In the genomic region with DNA sequence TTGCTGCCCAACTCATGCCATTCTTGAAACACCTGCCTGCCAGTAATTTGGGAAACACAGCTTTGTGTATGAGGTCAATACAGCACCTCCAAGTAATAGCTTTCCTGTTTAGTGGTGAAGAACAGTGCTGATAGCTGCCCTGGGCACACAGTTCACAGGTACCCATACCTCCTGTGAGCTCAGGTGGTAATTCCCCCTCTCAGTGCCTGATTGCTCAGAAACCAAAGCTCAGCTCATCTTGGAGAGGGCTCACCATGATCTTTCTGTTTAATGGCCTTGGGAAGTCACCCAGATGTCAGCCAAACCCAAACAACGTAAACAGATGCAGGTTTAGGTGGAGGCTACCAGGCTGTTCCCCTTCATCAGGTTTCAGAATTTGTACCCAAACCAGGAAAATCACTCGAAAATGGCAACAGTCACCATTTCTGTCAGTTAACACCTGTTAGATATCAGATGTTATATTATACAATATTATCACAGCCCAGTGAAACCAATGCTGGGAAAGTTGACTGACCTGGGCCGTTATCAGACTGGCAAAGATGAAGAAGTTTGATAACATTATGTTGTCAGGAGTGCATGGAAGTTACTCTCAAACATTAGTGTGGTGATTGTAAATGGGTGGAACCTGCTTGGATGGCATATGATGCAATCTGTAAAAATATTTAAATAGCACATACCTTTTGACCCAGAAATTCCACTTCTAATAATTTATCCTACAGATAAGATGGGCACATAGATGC, we compare ENCODE assay signal across 22 cellular contexts. TPM values are rescaled to one million over a fixed set of nuclear protein-coding genes. Genes with fewer than 3 reads are reported as not detected.
A peak's percentile ranks its signal among the peaks of the same experiment; 100 is the strongest.
DNase-seq lines count a peak whose midpoint lies in the region; ATAC-seq, FAIRE-seq and TF ChIP-seq lines count a peak whose summit lies in the region.
"Had no signal": no experiment of that assay in that cellular context is flagged by ENCODE, and none has a peak within 500 bp of the region (broad histone marks: within the 10 kb centered on the region; RNA-seq: fewer than 3 reads in every experiment).

No MANE protein-coding gene starts in this region.

- no peak for TF ChIP-seq EP300 in HepG2 (IDR thresholded peaks at IDR 0.05; ENCODE audit: low read depth in 2 of 2, low read length in 2 of 2)
- TF ChIP-seq EP300 in HepG2 (CRISPR knock-in tag; IDR thresholded peaks at IDR 0.05; ENCODE audit: borderline replicate concordance), result no peak

- no peak overlapping the region for H3K27ac Mint-ChIP-seq in MCF 10A (ENCODE audit: low read depth, unreplicated experiment)
- H3K27ac Mint-ChIP-seq: CD4-positive, alpha-beta memory T cell; IgD-negative memory B cell had no signal

- H3K9me3 ChIP-seq in HepG2 (ENCODE audit: low read length) (no peaks in the 10 kb centered on the region), right lobe of liver (no peaks in the 10 kb centered on the region), PC-9 (ENCODE audit: insufficient read depth, low read depth) (no peaks in the 10 kb centered on the region), mucosa of descending colon (no peaks in the 10 kb centered on the region)
- no peaks in the 10 kb centered on the region for H3K9me3 ChIP-seq in effector memory CD4-positive, alpha-beta T cell (ENCODE audit: control insufficient read depth, low read length)
- H3K9me3 ChIP-seq: BE2C, HAP-1 had no signal

- no peak overlapping the region for H3K9ac ChIP-seq in HepG2 (ENCODE audit: insufficient read depth, low read depth, low read length)

- TF ChIP-seq POLR2A in HepG2 (IDR thresholded peaks at IDR 0.05; ENCODE audit: insufficient read depth in 1 of 2, low read depth in 2 of 2, low read length in 2 of 2) (no peak), right lobe of liver (IDR thresholded peaks at IDR 0.05) (no peak)

- no peak overlapping the region for H3K4me3 ChIP-seq in HepG2 (replicated peaks in 1 of 3; ENCODE audit: insufficient read depth in 1 of 3, low read depth in 2 of 3, low read length in 3 of 3)
- H3K4me3 ChIP-seq in right lobe of liver, result no peak overlapping the region
- H3K4me3 ChIP-seq in PC-9, result no peak overlapping the region
- no peak overlapping the region for H3K4me3 ChIP-seq in mucosa of descending colon
- no peak overlapping the region for H3K4me3 ChIP-seq in effector memory CD4-positive, alpha-beta T cell (ENCODE audit: insufficient read depth, low read depth, low read length, poor library complexity, severe bottlenecking)
- H3K4me3 ChIP-seq: HAP-1 had no signal

- H3K4me1 ChIP-seq in HepG2 (ENCODE audit: insufficient read depth, low read length) (peaks cover 10% of the 10 kb centered on the region), right lobe of liver (peaks cover 0 to 2% (median 0%) of the 10 kb centered on the region in 4 donors), PC-9 (replicated peaks; ENCODE audit: insufficient read depth) (peaks cover 13% of the 10 kb centered on the region), mucosa of descending colon (ENCODE audit: low read depth) (no peaks in the 10 kb centered on the region)
- no peaks in the 10 kb centered on the region for H3K4me1 ChIP-seq in effector memory CD4-positive, alpha-beta T cell (ENCODE audit: control insufficient read depth, insufficient read depth, low read length, poor library complexity, severe bottlenecking)
- H3K4me1 ChIP-seq: BE2C, HAP-1 had no signal

- H3K4me3 Mint-ChIP-seq in MCF 10A (ENCODE audit: unreplicated experiment), result no peak overlapping the region
- H3K4me3 Mint-ChIP-seq: CD4-positive, alpha-beta memory T cell; IgD-negative memory B cell had no signal

- no peak for FAIRE-seq in HepG2 (lab: Jason Lieb, UNC)
- FAIRE-seq: A204.1, D721Med, G401.6, GM12891, H1 had no signal

- H3K27me3 ChIP-seq in HepG2 (ENCODE audit: control insufficient read depth in 1 of 2, insufficient read depth in 2 of 2, low read length in 2 of 2) (no peaks in the 10 kb centered on the region), right lobe of liver (no peaks in the 10 kb centered on the region), PC-9 (ENCODE audit: insufficient read depth, low read depth) (no peaks in the 10 kb centered on the region)
- H3K27me3 ChIP-seq in effector memory CD4-positive, alpha-beta T cell (replicated peaks; ENCODE audit: control insufficient read depth, insufficient read depth, low read length, poor library complexity, severe bottlenecking), result no peaks in the 10 kb centered on the region
- H3K27me3 ChIP-seq: BE2C had no signal

- in situ Hi-C loops in HepG2 (cut with HindIII; ENCODE audit: extremely low pct_ligation_motif_present, low pct_unique_long_range_greater_than_20kb), result no loop called here

- intact Hi-C loops in HepG2 (cut with micrococcal nuclease; ENCODE audit: unreplicated experiment), result no loop called here
- intact Hi-C loops in right lobe of liver (cut with DNase I), result no loop called here
- intact Hi-C loops in PC-9 (cut with micrococcal nuclease; ENCODE audit: unreplicated experiment), result no loop called here
- intact Hi-C loops in mucosa of descending colon (cut with DNase I, micrococcal nuclease), result no loop called here
- intact Hi-C loops in head of caudate nucleus (cut with DNase I), result no loop called here
- intact Hi-C loops in MCF 10A (cut with micrococcal nuclease), result no loop called here

- TF ChIP-seq CTCF in HepG2 (CRISPR knock-in tag; IDR thresholded peaks at IDR 0.05), result no peak
- TF ChIP-seq CTCF in right lobe of liver (IDR thresholded peaks at IDR 0.05), result no peak
- no peak for TF ChIP-seq CTCF in PC-9 (conservative IDR thresholded peaks at IDR 0.05)
- TF ChIP-seq CTCF in mucosa of descending colon (IDR thresholded peaks at IDR 0.05), result no peak
- TF ChIP-seq CTCF in MCF 10A (IDR thresholded peaks at IDR 0.05; ENCODE audit: unreplicated experiment), result no peak

- TF ChIP-seq RAD21 in HepG2 (CRISPR knock-in tag; IDR thresholded peaks at IDR 0.05), result no peak

- DNase-seq in HepG2 (ENCODE audit: low spot score) (no peak), right lobe of liver (no peak), PC-9 (peak in 1 of 2 experiments; percentile 68), mucosa of descending colon (no peak), head of caudate nucleus (no peak), MCF 10A (ENCODE audit: unreplicated experiment) (no peak)
- DNase-seq in effector memory CD4-positive, alpha-beta T cell, result no peak
- DNase-seq: BE2C; CD4-positive, alpha-beta memory T cell; COR-L47; DMS153; DMS79 treated with DMSO at 0.1 percent for 48 hours; EL had no signal

- WGBS in HepG2 (ENCODE audit: low lambda C conversion rate), result 12% methylated on average over 3 of the region's 3 CpGs
- 43% methylated on average over 3 of the region's 3 CpGs for WGBS in right lobe of liver (ENCODE audit: insufficient coverage, low coverage, low lambda C conversion rate, missing lambda C conversion rate)

- H3K79me2 ChIP-seq in HepG2 (ENCODE audit: insufficient read depth, low read length), result no peaks in the 10 kb centered on the region
- no peaks in the 10 kb centered on the region for H3K79me2 ChIP-seq in PC-9 (ENCODE audit: low read depth)

- CTCF ChIA-PET in HepG2 (lab: Yijun Ruan, JAX; ENCODE audit: low intra/inter-chr PET ratio, low total read pairs), result no interaction called here
- CTCF ChIA-PET in PC-9 (lab: Charles Lee), result no interaction called here
- CTCF ChIA-PET in MCF 10A (lab: Yijun Ruan, JAX), result no interaction called here

- no peaks in the 10 kb centered on the region for H3K36me3 Mint-ChIP-seq in MCF 10A (ENCODE audit: insufficient read depth, unreplicated experiment)
- H3K36me3 Mint-ChIP-seq: CD4-positive, alpha-beta memory T cell had no signal

- no peak; the same call in 2 of the 3 replicates for ATAC-seq in HepG2
- no peak for ATAC-seq in right lobe of liver
- peak; percentile 86 for ATAC-seq in mucosa of descending colon

- no peaks in the 10 kb centered on the region for H3K9me3 Mint-ChIP-seq in MCF 10A (ENCODE audit: unreplicated experiment)
- H3K9me3 Mint-ChIP-seq: CD4-positive, alpha-beta memory T cell had no signal

- H4K20me1 ChIP-seq in HepG2 (ENCODE audit: insufficient read depth, low read length), result no peaks in the 10 kb centered on the region
- H4K20me1 ChIP-seq in PC-9 (ENCODE audit: insufficient read depth), result no peaks in the 10 kb centered on the region

- no peaks in the 10 kb centered on the region for H3K4me1 Mint-ChIP-seq in MCF 10A (ENCODE audit: insufficient read depth, unreplicated experiment)
- H3K4me1 Mint-ChIP-seq: CD4-positive, alpha-beta memory T cell; IgD-negative memory B cell had no signal

- no peaks in the 10 kb centered on the region for H3K9me2 ChIP-seq in PC-9 (ENCODE audit: insufficient read depth)

- POLR2A ChIA-PET in HepG2 (lab: Yijun Ruan, JAX) (no interaction called here), PC-9 (lab: Charles Lee; ENCODE audit: unreplicated experiment) (no interaction called here), MCF 10A (lab: Yijun Ruan, JAX) (no interaction called here)

- H2AFZ ChIP-seq in HepG2 (ENCODE audit: low read length) (no peak overlapping the region), PC-9 (no peak overlapping the region)

- H3K27me3 Mint-ChIP-seq in MCF 10A (ENCODE audit: insufficient read depth, unreplicated experiment), result no peaks in the 10 kb centered on the region
- H3K27me3 Mint-ChIP-seq: IgD-negative memory B cell had no signal

- no peaks in the 10 kb centered on the region for H3F3A ChIP-seq in PC-9 (ENCODE audit: insufficient read depth, low read depth)

- no peaks in the 10 kb centered on the region for H3K36me3 ChIP-seq in HepG2 (replicated peaks in 1 of 2; ENCODE audit: control insufficient read depth in 1 of 2, insufficient read depth in 2 of 2, low read length in 2 of 2)
- no peaks in the 10 kb centered on the region for H3K36me3 ChIP-seq in right lobe of liver
- no peaks in the 10 kb centered on the region for H3K36me3 ChIP-seq in PC-9 (ENCODE audit: low read depth)
- H3K36me3 ChIP-seq in mucosa of descending colon (ENCODE audit: low read depth), result no peaks in the 10 kb centered on the region
- no peaks in the 10 kb centered on the region for H3K36me3 ChIP-seq in effector memory CD4-positive, alpha-beta T cell (ENCODE audit: control insufficient read depth, insufficient read depth, low read length)
- H3K36me3 ChIP-seq: BE2C, HAP-1 had no signal

- no peak overlapping the region for H3K27ac ChIP-seq in HepG2 (ENCODE audit: extremely low read length, insufficient read depth, low read length)
- H3K27ac ChIP-seq in right lobe of liver, result no peak overlapping the region
- H3K27ac ChIP-seq in PC-9, result no peak overlapping the region
- H3K27ac ChIP-seq in effector memory CD4-positive, alpha-beta T cell (ENCODE audit: insufficient read depth, low read length, poor library complexity, severe bottlenecking), result no peak overlapping the region
- H3K27ac ChIP-seq: C4-2B, HL-60 had no signal

- H3K4me2 ChIP-seq in HepG2 (ENCODE audit: low read depth, low read length) (no peak overlapping the region), PC-9 (peak overlapping the region; percentile 16)

- BruUV-seq in HepG2 (replicated peaks; lab: Mats Ljungman, UMichigan), result no TSS peak
- BruUV-seq in PC-9 (replicated peaks; lab: Mats Ljungman, UMichigan), result no TSS peak
- no TSS peak for BruUV-seq in MCF 10A (replicated peaks; lab: Mats Ljungman, UMichigan)

RNA-seq across cellular contexts. Expression of gene VSTM5, which starts 18.9 kb away (rescaled TPM):
- total RNA-seq in HepG2 (2016; rRNA removed; fragmentation: Illumina TruSeq; extraction: Trizol) (not detected in 2 replicates), right lobe of liver (not detected), PC-9 (2021) (0.81 and 1.2 TPM in 2 replicates), mucosa of descending colon (1 to 10 TPM; 1.8 to 3.4 (median 2.4) TPM), MCF 10A (2022) (not detected in 2 replicates)
- total RNA-seq in HepG2 (2016; cell fraction: cytosol; rRNA removed; fragmentation: Illumina TruSeq; extraction: Trizol; ENCODE audit: low read depth), result not detected in 2 replicates
- total RNA-seq in HepG2 (2016; cell fraction: insoluble cytoplasmic fraction; rRNA removed; fragmentation: Illumina TruSeq; extraction: Trizol), result not detected in 2 replicates
- not detected in 2 replicates for total RNA-seq in HepG2 (2016; cell fraction: membrane; rRNA removed; fragmentation: Illumina TruSeq; extraction: Trizol)
- not detected in 2 replicates for total RNA-seq in HepG2 (2016; cell fraction: nucleus; rRNA removed; fragmentation: Illumina TruSeq; extraction: Trizol)
- 0.03 TPM in 1 of 2 replicates, not detected in the other for polyA plus RNA-seq in HepG2 (2011; rRNA removed)
- polyA plus RNA-seq in HepG2 (2011; cell fraction: cytosol; rRNA removed), result 0.08 TPM in 1 of 2 replicates, not detected in the other
- 0.05 TPM in 1 of 2 replicates, not detected in the other for polyA plus RNA-seq in HepG2 (2011; cell fraction: nucleus; rRNA removed)
- 0.05 and 0.11 TPM in 2 replicates for polyA plus RNA-seq in HepG2 (2012)
- polyA plus RNA-seq in HepG2 (2016; cell fraction: cytosol; fragmentation: Illumina TruSeq; extraction: Trizol; ENCODE audit: low read depth), result not detected in 2 replicates
- not detected in 2 replicates for polyA plus RNA-seq in HepG2 (2016; cell fraction: insoluble cytoplasmic fraction; fragmentation: Illumina TruSeq; extraction: Trizol; ENCODE audit: low read depth)
- not detected in 2 replicates for polyA plus RNA-seq in HepG2 (2016; cell fraction: membrane; fragmentation: Illumina TruSeq; extraction: Trizol; ENCODE audit: low read depth)
- polyA plus RNA-seq in HepG2 (2016; cell fraction: nucleus; fragmentation: Illumina TruSeq; extraction: Trizol; ENCODE audit: insufficient read depth, low read depth), result not detected in 2 replicates
- polyA minus RNA-seq in HepG2 (2011; rRNA and poly(A)+ RNA removed; ENCODE audit: low replicate concordance), result not detected in 2 replicates
- polyA minus RNA-seq in HepG2 (2011; cell fraction: cytosol; rRNA and poly(A)+ RNA removed), result not detected in 2 replicates
- polyA minus RNA-seq in HepG2 (2011; cell fraction: nucleus; rRNA and poly(A)+ RNA removed), result 0.26 and 0.99 TPM in 2 replicates
- total RNA-seq: CD4-positive, alpha-beta memory T cell had no signal
- polyA plus RNA-seq: CD4-positive, alpha-beta memory T cell had no signal

RNA-seq across cellular contexts. Expression of gene MED17, which starts 47.4 kb away (rescaled TPM):
- total RNA-seq in HepG2 (2016; rRNA removed; fragmentation: Illumina TruSeq; extraction: Trizol), result 31.3 and 37.0 TPM in 2 replicates
- total RNA-seq in HepG2 (2016; cell fraction: cytosol; rRNA removed; fragmentation: Illumina TruSeq; extraction: Trizol; ENCODE audit: low read depth), result 8.3 and 9.8 TPM in 2 replicates
- total RNA-seq in HepG2 (2016; cell fraction: insoluble cytoplasmic fraction; rRNA removed; fragmentation: Illumina TruSeq; extraction: Trizol), result 31.5 and 35.3 TPM in 2 replicates
- total RNA-seq in HepG2 (2016; cell fraction: membrane; rRNA removed; fragmentation: Illumina TruSeq; extraction: Trizol), result 11.6 and 12.4 TPM in 2 replicates
- 49.0 and 52.1 TPM in 2 replicates for total RNA-seq in HepG2 (2016; cell fraction: nucleus; rRNA removed; fragmentation: Illumina TruSeq; extraction: Trizol)
- 18.0 and 23.1 TPM in 2 replicates for polyA plus RNA-seq in HepG2 (2011; rRNA removed)
- 6.8 and 9.6 TPM in 2 replicates for polyA plus RNA-seq in HepG2 (2011; cell fraction: cytosol; rRNA removed)
- polyA plus RNA-seq in HepG2 (2011; cell fraction: nucleus; rRNA removed), result 43.3 and 55.5 TPM in 2 replicates
- 11.6 and 17.1 TPM in 2 replicates for polyA plus RNA-seq in HepG2 (2012)
- polyA plus RNA-seq in HepG2 (2016; cell fraction: cytosol; fragmentation: Illumina TruSeq; extraction: Trizol; ENCODE audit: low read depth), result 1.0 and 1.4 TPM in 2 replicates
- 27.1 and 28.5 TPM in 2 replicates for polyA plus RNA-seq in HepG2 (2016; cell fraction: insoluble cytoplasmic fraction; fragmentation: Illumina TruSeq; extraction: Trizol; ENCODE audit: low read depth)
- 2.1 and 2.8 TPM in 2 replicates for polyA plus RNA-seq in HepG2 (2016; cell fraction: membrane; fragmentation: Illumina TruSeq; extraction: Trizol; ENCODE audit: low read depth)
- polyA plus RNA-seq in HepG2 (2016; cell fraction: nucleus; fragmentation: Illumina TruSeq; extraction: Trizol; ENCODE audit: insufficient read depth, low read depth), result 64.6 and 73.7 TPM in 2 replicates
- 19.9 and 28.6 TPM in 2 replicates for polyA minus RNA-seq in HepG2 (2011; rRNA and poly(A)+ RNA removed; ENCODE audit: low replicate concordance)
- 7.9 and 9.3 TPM in 2 replicates for polyA minus RNA-seq in HepG2 (2011; cell fraction: cytosol; rRNA and poly(A)+ RNA removed)
- polyA minus RNA-seq in HepG2 (2011; cell fraction: nucleus; rRNA and poly(A)+ RNA removed), result 90.1 and 95.1 TPM in 2 replicates
- 10 to 100 TPM in 1 of 6 experiments, 1 to 10 TPM in 5; 4.8 to 10.1 (median 8.5) TPM for total RNA-seq in right lobe of liver
- total RNA-seq in PC-9 (2021), result 26.9 and 37.4 TPM in 2 replicates
- total RNA-seq in mucosa of descending colon, result 10 to 100 TPM; 22.3 to 33.8 (median 29.6) TPM
- total RNA-seq in MCF 10A (2022), result 42.2 and 43.9 TPM in 2 replicates
